Comparison of ENCODE assay signal across 12 cellular contexts in genomic region chr4:53132117-53132889, GRCh38.
DNase-seq lines count a peak whose midpoint lies in the region; ATAC-seq and TF ChIP-seq lines count a peak whose summit lies in the region.
"Had no signal": no experiment of that assay in that cellular context is flagged by ENCODE, and none has a peak within 500 bp of the region (broad histone marks: within the 10 kb centered on the region; RNA-seq: fewer than 3 reads in every experiment).

No MANE protein-coding gene starts in this region.

- no peak for TF ChIP-seq CTCF in hepatocyte (IDR thresholded peaks at IDR 0.05; ENCODE audit: poor library complexity)

- no peak overlapping the region for H2AFZ ChIP-seq in hepatocyte

- H3K9me3 ChIP-seq in hepatocyte (ENCODE audit: low read depth) = no peaks in the 10 kb centered on the region
- H3K9me3 ChIP-seq: colonic mucosa had no signal

- H3K36me3 ChIP-seq in hepatocyte (replicated peaks; ENCODE audit: insufficient read depth, low read depth) = no peaks in the 10 kb centered on the region
- H3K36me3 ChIP-seq: colonic mucosa had no signal

- ATAC-seq in GM19023 (IDR thresholded peaks at IDR 0.05; ENCODE audit: unreplicated experiment) (peak; percentile 66), HG03469 (IDR thresholded peaks at IDR 0.05; ENCODE audit: unreplicated experiment) (peak; percentile 56), HG03108 (IDR thresholded peaks at IDR 0.05; ENCODE audit: unreplicated experiment) (no peak)
- ATAC-seq: natural killer cell had no signal

- no peaks in the 10 kb centered on the region for H3K27me3 ChIP-seq in hepatocyte
- H3K27me3 ChIP-seq: colonic mucosa had no signal

- DNase-seq in DMS53 (lab: John Stamatoyannopoulos, UW) (peak; percentile 2), DMS53 treated with DMSO at 0.1 percent for 48 hours (lab: John Stamatoyannopoulos, UW; ENCODE audit: unreplicated experiment) (no peak), fibroblast of the conjunctiva (ENCODE audit: low read depth) (peak; percentile 73), hepatocyte (ENCODE audit: low spot score) (no peak), pons (ENCODE audit: low spot score) (no peak)
- DNase-seq: colonic mucosa; natural killer cell; stimulated activated CD4-positive, alpha-beta T cell treated with anti-CD3 and anti-CD28 coated beads, Interleukin-12 subunit alpha, Interleukin-12 subunit beta, amount 100 ng/mL, for 4 hours had no signal

- no peaks in the 10 kb centered on the region for H3K4me1 ChIP-seq in hepatocyte (ENCODE audit: insufficient read depth)
- H3K4me1 ChIP-seq: colonic mucosa had no signal

- no peak overlapping the region for H3K4me2 ChIP-seq in hepatocyte

- no peaks in the 10 kb centered on the region for H3K9me2 ChIP-seq in hepatocyte (replicated peaks; ENCODE audit: insufficient read depth)

- WGBS in hepatocyte (ENCODE audit: low lambda C conversion rate, missing lambda C conversion rate) = 40% methylated on average over 4 of the region's 4 CpGs

- no peaks in the 10 kb centered on the region for H3K79me2 ChIP-seq in hepatocyte

- H3K4me3 ChIP-seq in hepatocyte = no peak overlapping the region
- H3K4me3 ChIP-seq: colonic mucosa had no signal

- no peak overlapping the region for H3K27ac ChIP-seq in hepatocyte
- H3K27ac ChIP-seq: 22Rv1, colonic mucosa had no signal

- no peaks in the 10 kb centered on the region for H4K20me1 ChIP-seq in hepatocyte (ENCODE audit: insufficient read depth, poor library complexity, severe bottlenecking)

Comparison
In these comparisons a context has a peak if more than half of its experiments do, and no peak if none do; other contexts are left out.
1. DNase-seq: peak in DMS53 (single experiment) and fibroblast of the conjunctiva (single experiment); none in DMS53 treated with DMSO at 0.1 percent for 48 hours (single experiment), hepatocyte (single experiment) and pons (single experiment).